In the genomic region with DNA sequence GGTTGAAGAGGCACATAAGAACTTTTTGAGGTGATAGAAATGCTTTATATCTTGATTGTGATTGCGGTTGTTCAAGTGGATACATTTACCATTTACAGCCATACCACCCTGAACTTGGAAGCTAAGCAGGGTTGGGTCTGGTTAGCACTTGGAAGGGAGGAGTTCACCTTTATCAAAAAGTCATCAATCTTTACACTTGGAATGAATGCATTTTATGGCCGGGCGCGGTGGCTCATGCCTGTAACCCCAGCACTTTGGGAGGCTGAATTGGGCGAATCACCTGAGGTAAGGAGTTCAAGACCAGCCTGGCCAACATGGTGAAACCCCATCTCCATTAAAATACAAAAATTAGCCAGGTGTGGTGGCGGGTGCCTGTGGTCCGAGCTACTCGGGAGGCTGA, we compare ENCODE assay signal across 20 cellular contexts. TPM values are rescaled to one million over a fixed set of nuclear protein-coding genes. Genes with fewer than 3 reads are reported as not detected.
"Had no signal": no experiment of that assay in that cellular context is flagged by ENCODE, and none has a peak within 500 bp of the region (broad histone marks: within the 10 kb centered on the region; RNA-seq: fewer than 3 reads in every experiment).

No MANE protein-coding gene starts in this region.

- H3K27ac ChIP-seq: dorsolateral prefrontal cortex, left ventricle myocardium inferior, tibial nerve had no signal

- H3K4me3 ChIP-seq: dorsolateral prefrontal cortex, left ventricle myocardium inferior, tibial nerve had no signal

- H3K27me3 ChIP-seq: dorsolateral prefrontal cortex, tibial nerve had no signal

- H3K36me3 ChIP-seq: left ventricle myocardium inferior, tibial nerve had no signal

- H3K27ac Mint-ChIP-seq: activated B cell treated with CpG ODN at 0.5 μM for 24 hours; activated naive CD8-positive, alpha-beta T cell treated with anti-CD3 and anti-CD28 coated beads, Interleukin-2, amount 10 ng/mL, durations not matched to agents 7 days and 5 days; nephron progenitor cell had no signal

- H3K4me3 Mint-ChIP-seq: activated B cell treated with CpG ODN at 0.5 μM for 24 hours; activated naive CD8-positive, alpha-beta T cell treated with anti-CD3 and anti-CD28 coated beads, Interleukin-2, amount 10 ng/mL, durations not matched to agents 7 days and 5 days; brain; nephron progenitor cell had no signal

- DNase-seq: activated B cell treated with CpG ODN at 0.5 μM for 24 hours; activated CD4-positive, alpha-beta T cell treated with anti-CD3 and anti-CD28 coated beads for 48 hours; activated gamma-delta T cell treated with Interleukin-2 at 50 U/mL for 16 hours; activated naive CD8-positive, alpha-beta T cell treated with anti-CD3 and anti-CD28 coated beads, Interleukin-2, amount 10 ng/mL, durations not matched to agents 7 days and 5 days; caudate nucleus; dorsolateral prefrontal cortex; glutamatergic neuron; hypothalamus; left ventricle myocardium inferior; midbrain; nephron progenitor cell; occipital lobe; Right ventricle myocardium superior; stimulated activated naive CD4-positive, alpha-beta T cell treated with Interleukin-2 at 50 U/mL for 16 hours; SW 1271 had no signal

- H3K4me1 ChIP-seq: left ventricle myocardium inferior, tibial nerve had no signal

- H3K36me3 Mint-ChIP-seq: activated naive CD8-positive, alpha-beta T cell treated with anti-CD3 and anti-CD28 coated beads, Interleukin-2, amount 10 ng/mL, durations not matched to agents 7 days and 5 days; brain had no signal

- H3K4me1 Mint-ChIP-seq: nephron progenitor cell had no signal

- H3K9me3 ChIP-seq: left ventricle myocardium inferior, tibial nerve had no signal

RNA-seq across cellular contexts. Expression of gene GJD3, which starts 9.5 kb away (rescaled TPM):
- total RNA-seq: activated B cell treated with CpG ODN at 0.5 μM for 24 hours, myocyte, tibial nerve had no signal
- polyA plus RNA-seq: keratinocyte, mammary epithelial cell had no signal
